Comparison of ENCODE assay signal across 8 cellular contexts in the genomic region with DNA sequence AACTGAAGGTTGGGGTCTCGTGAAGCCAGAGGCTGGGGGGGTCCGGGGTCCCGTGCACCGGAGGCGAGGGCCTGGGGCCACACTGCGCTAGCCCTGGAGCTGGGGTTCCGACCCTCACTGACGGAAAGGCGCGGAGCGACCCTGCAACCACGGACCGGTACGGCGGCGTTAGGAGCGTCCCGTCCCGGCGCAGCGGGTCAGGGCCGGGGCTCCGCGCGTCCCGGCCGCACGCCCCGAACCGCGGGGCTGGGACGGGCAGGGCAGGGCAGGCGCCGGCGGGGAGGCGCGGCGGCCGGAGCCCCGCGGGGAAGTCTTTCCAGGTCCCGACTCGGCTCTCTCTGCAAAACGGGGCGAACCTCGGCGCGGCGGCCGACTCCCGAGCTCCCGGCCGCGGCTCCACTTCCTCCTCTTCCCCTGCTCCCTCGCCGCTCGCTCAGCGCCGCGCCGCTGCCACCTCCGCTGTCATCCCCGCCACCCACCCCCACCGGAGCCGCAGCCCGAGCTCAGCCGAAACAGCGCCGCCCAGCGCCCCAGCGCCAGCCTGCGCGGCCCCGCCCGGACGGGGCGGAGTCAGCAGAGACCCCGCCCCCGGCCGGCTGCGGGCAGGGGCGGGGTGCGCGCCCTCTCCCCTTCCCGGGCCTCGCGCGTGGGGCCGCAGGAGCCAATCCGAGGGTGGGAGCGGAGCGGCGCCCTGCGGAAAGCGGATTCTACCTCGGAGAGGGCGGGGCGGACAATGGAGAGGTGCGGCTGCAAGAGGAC. TPM values are rescaled to one million over a fixed set of nuclear protein-coding genes. Genes with fewer than 3 reads are reported as not detected.
DNase-seq lines count a peak whose midpoint lies in the region; ATAC-seq and TF ChIP-seq lines count a peak whose summit lies in the region.

A gene with protein sequence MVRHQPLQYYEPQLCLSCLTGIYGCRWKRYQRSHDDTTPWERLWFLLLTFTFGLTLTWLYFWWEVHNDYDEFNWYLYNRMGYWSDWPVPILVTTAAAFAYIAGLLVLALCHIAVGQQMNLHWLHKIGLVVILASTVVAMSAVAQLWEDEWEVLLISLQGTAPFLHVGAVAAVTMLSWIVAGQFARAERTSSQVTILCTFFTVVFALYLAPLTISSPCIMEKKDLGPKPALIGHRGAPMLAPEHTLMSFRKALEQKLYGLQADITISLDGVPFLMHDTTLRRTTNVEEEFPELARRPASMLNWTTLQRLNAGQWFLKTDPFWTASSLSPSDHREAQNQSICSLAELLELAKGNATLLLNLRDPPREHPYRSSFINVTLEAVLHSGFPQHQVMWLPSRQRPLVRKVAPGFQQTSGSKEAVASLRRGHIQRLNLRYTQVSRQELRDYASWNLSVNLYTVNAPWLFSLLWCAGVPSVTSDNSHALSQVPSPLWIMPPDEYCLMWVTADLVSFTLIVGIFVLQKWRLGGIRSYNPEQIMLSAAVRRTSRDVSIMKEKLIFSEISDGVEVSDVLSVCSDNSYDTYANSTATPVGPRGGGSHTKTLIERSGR (minus strand): TSS at position 509 of the 759 bp plus-strand sequence. CDS start 48,206 bp downstream, outside the sequence.

- H3K27me3 ChIP-seq in AG04450 (ENCODE audit: control insufficient read depth, insufficient read depth, low read length) = peaks cover 40% of the 10 kb centered on the region
- H3K27me3 ChIP-seq in kidney epithelial cell (ENCODE audit: control insufficient read depth, insufficient read depth, low read length) = peaks cover 5% of the 10 kb centered on the region

- peaks cover 30% of the 10 kb centered on the region for H3K4me1 Mint-ChIP-seq in central memory CD8-positive, alpha-beta T cell

- POLR2A ChIA-PET in AG04450 (lab: Yijun Ruan, JAX) = interaction anchor here (0.7 to 1.4 kb wide), 6 partner anchors 27 to 118 kb away, joined by 3 to 5 read pairs (median 4); a partner anchor contains a TSS

- ATAC-seq in GM18870 (IDR thresholded peaks at IDR 0.05; ENCODE audit: unreplicated experiment) (peak; percentile 34), HG03159 (IDR thresholded peaks at IDR 0.05; ENCODE audit: unreplicated experiment) (peak; percentile 77)
- ATAC-seq in central memory CD8-positive, alpha-beta T cell (replicated peaks; ENCODE audit: extremely low read depth, poor library complexity, severe bottlenecking) = peak; percentile 78

- TF ChIP-seq CTCF in AG04450 (IDR thresholded peaks at IDR 0.05; ENCODE audit: low read depth, low read length) = peak; percentile 42
- TF ChIP-seq CTCF in kidney epithelial cell (IDR thresholded peaks at IDR 0.05; ENCODE audit: insufficient read depth, low read length, poor library complexity, severe bottlenecking) = no peak

- CTCF ChIA-PET in AG04450 (lab: Charles Lee) = interaction anchor here (0.6 to 6.4 kb wide), 14 partner anchors 8 to 139 kb away, joined by 3 to 41 read pairs (median 4); no protein-coding TSS in a partner anchor

- H3K27me3 Mint-ChIP-seq in central memory CD8-positive, alpha-beta T cell = no peaks in the 10 kb centered on the region

- DNase-seq in AG04450 (ENCODE audit: low read depth, low spot score) (no peak), NCI-H2227 treated with DMSO at 0.1 percent for 48 hours (lab: John Stamatoyannopoulos, UW) (peak; percentile 60), kidney epithelial cell (ENCODE audit: low read depth) (no peak)
- peak; percentile 62 to 84 (median 74) for DNase-seq in activated CD4-positive, CD25-positive, alpha-beta regulatory T cell (lab: John Stamatoyannopoulos, UW)
- peak; percentile 65 to 75 for DNase-seq in central memory CD8-positive, alpha-beta T cell (ENCODE audit: low spot score in 2 of 2)
- DNase-seq in stimulated activated CD4-positive, alpha-beta T cell treated with anti-CD3 and anti-CD28 coated beads, Interleukin-15, amount 100 ng/mL, for 48 hours (ENCODE audit: low read depth in 2 of 2) = peak; percentile 79 to 87

- H3K9me3 Mint-ChIP-seq in central memory CD8-positive, alpha-beta T cell = no peaks in the 10 kb centered on the region

- H3K4me3 ChIP-seq in AG04450 (ENCODE audit: low read depth, low read length) (peak within 1 kb of the TSS; percentile 73), kidney epithelial cell (ENCODE audit: low read depth, low read length) (peak within 1 kb of the TSS; percentile 60)

- H3K36me3 Mint-ChIP-seq in central memory CD8-positive, alpha-beta T cell (ENCODE audit: insufficient read depth) = peaks cover 5% of the 10 kb centered on the region

- no peak within 1 kb of the TSS for H3K27ac ChIP-seq in AG04450 (ENCODE audit: low read depth, low read length)

- peak within 1 kb of the TSS; percentile 30 for H3K27ac Mint-ChIP-seq in central memory CD8-positive, alpha-beta T cell (ENCODE audit: low read depth)

- no peaks in the 10 kb centered on the region; the same call in 1 of the 2 replicates for H3K9me3 ChIP-seq in AG04450 (ENCODE audit: control insufficient read depth, insufficient read depth, low read length)

- peak within 1 kb of the TSS; percentile 77 for H3K4me3 Mint-ChIP-seq in central memory CD8-positive, alpha-beta T cell

- no peaks in the 10 kb centered on the region for H3K36me3 ChIP-seq in kidney epithelial cell (ENCODE audit: control insufficient read depth, insufficient read depth, low read length)

RNA-seq across cellular contexts. Expression of the gene that starts here (rescaled TPM):
- 1.4 and 1.9 TPM in 2 replicates for polyA plus RNA-seq in AG04450 (2011; rRNA removed)
- 3.3 and 4.4 TPM in 2 replicates for polyA minus RNA-seq in AG04450 (2011; rRNA and poly(A)+ RNA removed)
- total RNA-seq in kidney epithelial cell = 10.3 and 12.7 TPM in 2 replicates

Comparison
In these comparisons a context has a peak if more than half of its experiments do, and no peak if none do; other contexts are left out.
1. DNase-seq: peak in NCI-H2227 treated with DMSO at 0.1 percent for 48 hours (single experiment), activated CD4-positive, CD25-positive, alpha-beta regulatory T cell (4 of 4), central memory CD8-positive, alpha-beta T cell (2 of 2) and stimulated activated CD4-positive, alpha-beta T cell treated with anti-CD3 and anti-CD28 coated beads, Interleukin-15, amount 100 ng/mL, for 48 hours (2 of 2); none in AG04450 (single experiment) and kidney epithelial cell (single experiment).
2. Peak in every context shown above with its lines, with median percentiles within 50 percentile points of each other: ATAC-seq.